In genomic region chrX:103831803-103832544, GRCh38 we compare ENCODE assay signal across 8 cellular contexts. TPM values are rescaled to one million over a fixed set of nuclear protein-coding genes. Genes with fewer than 3 reads are reported as not detected.
DNase-seq lines count a peak whose midpoint lies in the region; ATAC-seq and TF ChIP-seq lines count a peak whose summit lies in the region.

Gene RAB9B (minus strand): TSS chrX:103832257. CDS start chrX:103825784, 6,473 bp downstream.

- peaks cover 4% of the 10 kb centered on the region for H3K27me3 Mint-ChIP-seq in activated CD4-positive, alpha-beta memory T cell treated with anti-CD3 and anti-CD28 coated beads for 36 hours

- peak; percentile 69 for ATAC-seq in HG02678 (IDR thresholded peaks at IDR 0.05; ENCODE audit: unreplicated experiment)

- H3K9me3 Mint-ChIP-seq in activated CD4-positive, alpha-beta memory T cell treated with anti-CD3 and anti-CD28 coated beads for 36 hours, result no peaks in the 10 kb centered on the region

- DNase-seq in GM13976 (ENCODE audit: low spot score) (peak; percentile 66), NCI-H1930 (lab: John Stamatoyannopoulos, UW) (peak; percentile 31 to 48), ecto neural progenitor cell (ENCODE audit: low spot score) (peak; percentile 86), lung microvascular endothelial cell (ENCODE audit: low read depth in 2 of 2) (peak; percentile 1 to 61), OCI-M1 (lab: John Stamatoyannopoulos, UW) (no peak)
- DNase-seq in activated CD4-positive, alpha-beta memory T cell treated with anti-CD3 and anti-CD28 coated beads for 36 hours, result peak; percentile 75
- DNase-seq in stimulated activated CD8-positive, alpha-beta memory T cell treated with anti-CD3 and anti-CD28 coated beads, Interleukin-15, amount 100 ng/mL, for 1 hour (ENCODE audit: low read depth), result peak; percentile 14

- POLR2A ChIA-PET in activated CD4-positive, alpha-beta memory T cell treated with anti-CD3 and anti-CD28 coated beads for 36 hours (lab: Charles Lee), result no interaction called here

- H3K4me3 Mint-ChIP-seq in activated CD4-positive, alpha-beta memory T cell treated with anti-CD3 and anti-CD28 coated beads for 36 hours, result peak within 1 kb of the TSS; percentile 70

- no peak within 1 kb of the TSS for H3K27ac Mint-ChIP-seq in activated CD4-positive, alpha-beta memory T cell treated with anti-CD3 and anti-CD28 coated beads for 36 hours

- intact Hi-C loops in activated CD4-positive, alpha-beta memory T cell treated with anti-CD3 and anti-CD28 coated beads for 36 hours (cut with micrococcal nuclease), result loop anchor here (5.0 kb wide), 2 partner anchors 85 to 145 kb away; partner anchors contain the start of gene MORF4L2

- TF ChIP-seq CTCF in GM13976 (IDR thresholded peaks at IDR 0.05; ENCODE audit: borderline replicate concordance, control extremely low read depth, extremely low read depth, insufficient read depth, missing control alignments), result no peak

- CTCF ChIA-PET in activated CD4-positive, alpha-beta memory T cell treated with anti-CD3 and anti-CD28 coated beads for 36 hours (lab: Charles Lee), result interaction anchor here (1.4 to 1.7 kb wide), 3 partner anchors 13 to 305 kb away, joined by 3 to 10 read pairs (median 10); no protein-coding TSS in a partner anchor

- H3K4me1 Mint-ChIP-seq in activated CD4-positive, alpha-beta memory T cell treated with anti-CD3 and anti-CD28 coated beads for 36 hours (ENCODE audit: low read depth), result peaks cover 3% of the 10 kb centered on the region

- no peaks in the 10 kb centered on the region for H3K36me3 Mint-ChIP-seq in activated CD4-positive, alpha-beta memory T cell treated with anti-CD3 and anti-CD28 coated beads for 36 hours

- in situ Hi-C loops in GM13976 (cut with MboI; ENCODE audit: low sequenced_read_pairs, unreplicated experiment), result loop anchor here (25.0 kb wide), 1 partner anchor 280 kb away; the partner anchor contains the start of gene ZCCHC18

RNA-seq across cellular contexts. Expression of gene RAB9B, which starts in this region (rescaled TPM):
- total RNA-seq in activated CD4-positive, alpha-beta memory T cell treated with anti-CD3 and anti-CD28 coated beads for 36 hours, result under 1 TPM; 0.44 to 0.57 TPM
- total RNA-seq in lung microvascular endothelial cell, result 0.60 and 0.65 TPM in 2 replicates

Comparison
In these comparisons a context has a peak if more than half of its experiments do, and no peak if none do; other contexts are left out.
1. Peak in DNase-seq in activated CD4-positive, alpha-beta memory T cell treated with anti-CD3 and anti-CD28 coated beads for 36 hours; RNA of the gene not detected or under 1 TPM.
2. Peak in DNase-seq in lung microvascular endothelial cell; RNA of the gene not detected or under 1 TPM.